In genomic region chr19:33698576-33699435, GRCh38 we compare ENCODE assay signal across 2 cellular contexts.
TF ChIP-seq lines count a peak whose summit lies in the region.

No MANE protein-coding gene starts in this region.

TF ChIP-seq in SK-N-SH, 30 proteins besides CTCF, POLR2A, EP300 and RAD21 (continued from another document):
- TF ChIP-seq IRF3 (IDR thresholded peaks at IDR 0.05; ENCODE audit: low read depth, low read length) (no peak), FOSL2 (IDR thresholded peaks at IDR 0.05; ENCODE audit: borderline replicate concordance, low read depth) (no peak), MEF2A (IDR thresholded peaks at IDR 0.05; ENCODE audit: borderline replicate concordance, low read depth) (no peak), JUND (IDR thresholded peaks at IDR 0.05) (no peak), GATA2 (CRISPR knock-in tag; IDR thresholded peaks at IDR 0.05) (no peak)
TF ChIP-seq in SK-N-SH: peak in this region for 0.

TF ChIP-seq in SK-N-SH treated with all-trans-retinoic acid at 6 μM for 48 hours, 23 proteins besides CTCF, POLR2A, EP300 and RAD21 (continued from another document):
- TF ChIP-seq PATZ1 (CRISPR knock-in tag; IDR thresholded peaks at IDR 0.05; ENCODE audit: borderline replicate concordance) = no peak
- TF ChIP-seq, protein P1, sequence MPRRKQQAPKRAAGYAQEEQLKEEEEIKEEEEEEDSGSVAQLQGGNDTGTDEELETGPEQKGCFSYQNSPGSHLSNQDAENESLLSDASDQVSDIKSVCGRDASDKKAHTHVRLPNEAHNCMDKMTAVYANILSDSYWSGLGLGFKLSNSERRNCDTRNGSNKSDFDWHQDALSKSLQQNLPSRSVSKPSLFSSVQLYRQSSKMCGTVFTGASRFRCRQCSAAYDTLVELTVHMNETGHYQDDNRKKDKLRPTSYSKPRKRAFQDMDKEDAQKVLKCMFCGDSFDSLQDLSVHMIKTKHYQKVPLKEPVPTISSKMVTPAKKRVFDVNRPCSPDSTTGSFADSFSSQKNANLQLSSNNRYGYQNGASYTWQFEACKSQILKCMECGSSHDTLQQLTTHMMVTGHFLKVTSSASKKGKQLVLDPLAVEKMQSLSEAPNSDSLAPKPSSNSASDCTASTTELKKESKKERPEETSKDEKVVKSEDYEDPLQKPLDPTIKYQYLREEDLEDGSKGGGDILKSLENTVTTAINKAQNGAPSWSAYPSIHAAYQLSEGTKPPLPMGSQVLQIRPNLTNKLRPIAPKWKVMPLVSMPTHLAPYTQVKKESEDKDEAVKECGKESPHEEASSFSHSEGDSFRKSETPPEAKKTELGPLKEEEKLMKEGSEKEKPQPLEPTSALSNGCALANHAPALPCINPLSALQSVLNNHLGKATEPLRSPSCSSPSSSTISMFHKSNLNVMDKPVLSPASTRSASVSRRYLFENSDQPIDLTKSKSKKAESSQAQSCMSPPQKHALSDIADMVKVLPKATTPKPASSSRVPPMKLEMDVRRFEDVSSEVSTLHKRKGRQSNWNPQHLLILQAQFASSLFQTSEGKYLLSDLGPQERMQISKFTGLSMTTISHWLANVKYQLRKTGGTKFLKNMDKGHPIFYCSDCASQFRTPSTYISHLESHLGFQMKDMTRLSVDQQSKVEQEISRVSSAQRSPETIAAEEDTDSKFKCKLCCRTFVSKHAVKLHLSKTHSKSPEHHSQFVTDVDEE (CRISPR knock-in tag; IDR thresholded peaks at IDR 0.05) = no peak
- no peak for TF ChIP-seq ZNF565 (CRISPR knock-in tag; conservative IDR thresholded peaks at IDR 0.05; ENCODE audit: low read depth)
- no peak for TF ChIP-seq ZNF70 (CRISPR knock-in tag; IDR thresholded peaks at IDR 0.05)
- no peak for TF ChIP-seq PPARA (CRISPR knock-in tag; IDR thresholded peaks at IDR 0.05; ENCODE audit: borderline replicate concordance)
- TF ChIP-seq, protein P2, sequence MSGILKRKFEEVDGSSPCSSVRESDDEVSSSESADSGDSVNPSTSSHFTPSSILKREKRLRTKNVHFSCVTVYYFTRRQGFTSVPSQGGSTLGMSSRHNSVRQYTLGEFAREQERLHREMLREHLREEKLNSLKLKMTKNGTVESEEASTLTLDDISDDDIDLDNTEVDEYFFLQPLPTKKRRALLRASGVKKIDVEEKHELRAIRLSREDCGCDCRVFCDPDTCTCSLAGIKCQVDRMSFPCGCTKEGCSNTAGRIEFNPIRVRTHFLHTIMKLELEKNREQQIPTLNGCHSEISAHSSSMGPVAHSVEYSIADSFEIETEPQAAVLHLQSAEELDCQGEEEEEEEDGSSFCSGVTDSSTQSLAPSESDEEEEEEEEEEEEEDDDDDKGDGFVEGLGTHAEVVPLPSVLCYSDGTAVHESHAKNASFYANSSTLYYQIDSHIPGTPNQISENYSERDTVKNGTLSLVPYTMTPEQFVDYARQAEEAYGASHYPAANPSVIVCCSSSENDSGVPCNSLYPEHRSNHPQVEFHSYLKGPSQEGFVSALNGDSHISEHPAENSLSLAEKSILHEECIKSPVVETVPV (CRISPR knock-in tag; IDR thresholded peaks at IDR 0.05) = no peak
- no peak for TF ChIP-seq OSR1 (CRISPR knock-in tag; IDR thresholded peaks at IDR 0.05)
- no peak for TF ChIP-seq ZFP3 (CRISPR knock-in tag; IDR thresholded peaks at IDR 0.05)
